ENCODE assay signal across 26 cellular contexts in genomic region chr2:189000221-189000620, GRCh38. TPM values are rescaled to one million over a fixed set of nuclear protein-coding genes. Genes with fewer than 3 reads are reported as not detected.
"Had no signal": no experiment of that assay in that cellular context is flagged by ENCODE, and none has a peak within 500 bp of the region (broad histone marks: within the 10 kb centered on the region; RNA-seq: fewer than 3 reads in every experiment).

No MANE protein-coding gene starts in this region.

- H3K4me1 ChIP-seq: left ventricle myocardium inferior, neural progenitor cell, spleen had no signal

- H3K27me3 ChIP-seq: esophagus muscularis mucosa, neural progenitor cell, spleen, uterus had no signal

- H2AFZ ChIP-seq: neural progenitor cell had no signal

- ATAC-seq: naive thymus-derived CD4-positive, alpha-beta T cell; right cardiac atrium; stimulated activated naive CD8-positive, alpha-beta T cell treated with anti-CD3 and anti-CD28 coated beads, Interleukin-15, Interleukin-2, amounts not matched to agents 100 U/mL and 50 U/mL, for 24 hours had no signal

- H3K27ac ChIP-seq: esophagus muscularis mucosa, left ventricle myocardium inferior, neural progenitor cell, spleen, VCaP had no signal

- DNase-seq: activated CD4-positive, alpha-beta T cell treated with anti-CD3 and anti-CD28 coated beads for 4 hours; activated CD4-positive, alpha-beta T cell treated with anti-CD3 and anti-CD28 coated beads, Interleukin-2, amount 50 U/mL, for 48 hours; activated CD8-positive, alpha-beta memory T cell treated with anti-CD3 and anti-CD28 coated beads for 24 hours; activated gamma-delta T cell; activated naive CD4-positive, alpha-beta T cell treated with anti-CD3 and anti-CD28 coated beads, Interleukin-2, amount 10 ng/mL, durations not matched to agents 7 days and 5 days; amygdala; caudate nucleus; endodermal cell; foreskin melanocyte; islet precursor cell; left ventricle myocardium inferior; midbrain; naive thymus-derived CD4-positive, alpha-beta T cell; occipital lobe; right cardiac atrium; spleen; stimulated activated CD4-positive, alpha-beta T cell treated with anti-CD3 and anti-CD28 coated beads, Interleukin-2, amount 100 ng/mL, for 48 hours; stimulated activated naive CD8-positive, alpha-beta T cell treated with anti-CD3 and anti-CD28 coated beads, Interleukin-15, Interleukin-2, amounts not matched to agents 100 U/mL and 50 U/mL, for 24 hours; uterus had no signal

- H3K27ac Mint-ChIP-seq: activated naive CD4-positive, alpha-beta T cell treated with anti-CD3 and anti-CD28 coated beads, Interleukin-2, amount 10 ng/mL, durations not matched to agents 7 days and 5 days; activated T-helper 1 cell treated with anti-CD3 and anti-CD28 coated beads, Interleukin-12 subunit alpha, Interleukin-12 subunit beta, Interleukin-2, Interleukin-4 antibody, amounts not matched to agents 30 ng/mL and 10 ng/mL and 1 ng/mL, durations not matched to agents 14 hours and 24 hours and 36 hours; dendritic cell treated with granulocyte-macrophage colony-stimulating factor and Interleukin-4, amounts not matched to agents 40 ng/mL and 50 ng/mL, for 4 days; endodermal cell; naive thymus-derived CD4-positive, alpha-beta T cell; neural progenitor cell had no signal

- H3K9me3 ChIP-seq: esophagus muscularis mucosa, left ventricle myocardium inferior, spleen, thoracic aorta, uterus had no signal

- H3K4me3 Mint-ChIP-seq: activated naive CD4-positive, alpha-beta T cell treated with anti-CD3 and anti-CD28 coated beads, Interleukin-2, amount 10 ng/mL, durations not matched to agents 7 days and 5 days; activated T-helper 1 cell treated with anti-CD3 and anti-CD28 coated beads, Interleukin-12 subunit alpha, Interleukin-12 subunit beta, Interleukin-2, Interleukin-4 antibody, amounts not matched to agents 30 ng/mL and 10 ng/mL and 1 ng/mL, durations not matched to agents 14 hours and 24 hours and 36 hours; dendritic cell treated with granulocyte-macrophage colony-stimulating factor and Interleukin-4, amounts not matched to agents 40 ng/mL and 50 ng/mL, for 4 days; endodermal cell; naive thymus-derived CD4-positive, alpha-beta T cell; neural progenitor cell had no signal

- H3K36me3 ChIP-seq: neural progenitor cell, uterus had no signal

- H3K9me3 Mint-ChIP-seq: activated naive CD4-positive, alpha-beta T cell treated with anti-CD3 and anti-CD28 coated beads, Interleukin-2, amount 10 ng/mL, durations not matched to agents 7 days and 5 days; activated T-helper 1 cell treated with anti-CD3 and anti-CD28 coated beads, Interleukin-12 subunit alpha, Interleukin-12 subunit beta, Interleukin-2, Interleukin-4 antibody, amounts not matched to agents 30 ng/mL and 10 ng/mL and 1 ng/mL, durations not matched to agents 14 hours and 24 hours and 36 hours; dendritic cell treated with granulocyte-macrophage colony-stimulating factor and Interleukin-4, amounts not matched to agents 40 ng/mL and 50 ng/mL, for 4 days; endodermal cell; naive thymus-derived CD4-positive, alpha-beta T cell; neural progenitor cell had no signal

- H3K27me3 Mint-ChIP-seq: activated naive CD4-positive, alpha-beta T cell treated with anti-CD3 and anti-CD28 coated beads, Interleukin-2, amount 10 ng/mL, durations not matched to agents 7 days and 5 days; dendritic cell treated with granulocyte-macrophage colony-stimulating factor and Interleukin-4, amounts not matched to agents 40 ng/mL and 50 ng/mL, for 4 days; naive thymus-derived CD4-positive, alpha-beta T cell had no signal

- H3K4me1 Mint-ChIP-seq: endodermal cell, neural progenitor cell had no signal

- H3K4me3 ChIP-seq: esophagus muscularis mucosa, left ventricle myocardium inferior, neural progenitor cell, spleen, thoracic aorta, uterus had no signal

- H3K36me3 Mint-ChIP-seq: activated naive CD4-positive, alpha-beta T cell treated with anti-CD3 and anti-CD28 coated beads, Interleukin-2, amount 10 ng/mL, durations not matched to agents 7 days and 5 days; naive thymus-derived CD4-positive, alpha-beta T cell; neural progenitor cell had no signal

- H3K4me2 ChIP-seq: neural progenitor cell had no signal

- H3K9ac ChIP-seq: neural progenitor cell had no signal

RNA-seq across cellular contexts. Expression of gene COL3A1, which starts 26.0 kb away (rescaled TPM):
- total RNA-seq: endodermal cell; T-helper 1 cell treated with Interleukin-12 subunit alpha and Interleukin-12 subunit beta and Interleukin-4 antibody, amounts not matched to agents 30 ng/mL and 1 ng/mL, for 36 hours had no signal
- polyA plus RNA-seq: naive thymus-derived CD4-positive, alpha-beta T cell had no signal
